Comparison of ENCODE assay signal across 1 cellular context in genomic region chr6:15402401-15403045, GRCh38.
TF ChIP-seq lines count a peak whose summit lies in the region.

No MANE protein-coding gene starts in this region.

TF ChIP-seq in WTC11, 78 proteins besides CTCF, POLR2A, EP300 and RAD21 (continued from another document):
- TF ChIP-seq ZNF281 (CRISPR knock-in tag; IDR thresholded peaks at IDR 0.05): no peak
- TF ChIP-seq GTF2I (CRISPR knock-in tag; conservative IDR thresholded peaks at IDR 0.05): no peak
- TF ChIP-seq PREB (CRISPR knock-in tag; IDR thresholded peaks at IDR 0.05; ENCODE audit: borderline replicate concordance): no peak
- TF ChIP-seq ATF1 (CRISPR knock-in tag; IDR thresholded peaks at IDR 0.05): no peak
- no peak for TF ChIP-seq ZNF423 (CRISPR knock-in tag; IDR thresholded peaks at IDR 0.05)
- TF ChIP-seq ERG (CRISPR knock-in tag; IDR thresholded peaks at IDR 0.05): no peak
TF ChIP-seq in WTC11: peak in this region for 0.
